ENCODE assay signal across 1 cellular context in genomic region chr10:102452672-102453340, GRCh38.
TF ChIP-seq lines count a peak whose summit lies in the region.

No MANE protein-coding gene starts in this region.

TF ChIP-seq in K562, 482 proteins besides CTCF, POLR2A, EP300 and RAD21 (continued from another document and continues in another):
- no peak for TF ChIP-seq E2F4 (CRISPR knock-in tag; IDR thresholded peaks at IDR 0.05; ENCODE audit: low read depth)
- no peak for TF ChIP-seq SMC3 (conservative IDR thresholded peaks at IDR 0.05; ENCODE audit: insufficient read depth, low read depth, low read length)
- TF ChIP-seq SMARCE1 (IDR thresholded peaks at IDR 0.05): peak; percentile 66; the same call in 1 of the 2 replicates
- TF ChIP-seq, protein P1, sequence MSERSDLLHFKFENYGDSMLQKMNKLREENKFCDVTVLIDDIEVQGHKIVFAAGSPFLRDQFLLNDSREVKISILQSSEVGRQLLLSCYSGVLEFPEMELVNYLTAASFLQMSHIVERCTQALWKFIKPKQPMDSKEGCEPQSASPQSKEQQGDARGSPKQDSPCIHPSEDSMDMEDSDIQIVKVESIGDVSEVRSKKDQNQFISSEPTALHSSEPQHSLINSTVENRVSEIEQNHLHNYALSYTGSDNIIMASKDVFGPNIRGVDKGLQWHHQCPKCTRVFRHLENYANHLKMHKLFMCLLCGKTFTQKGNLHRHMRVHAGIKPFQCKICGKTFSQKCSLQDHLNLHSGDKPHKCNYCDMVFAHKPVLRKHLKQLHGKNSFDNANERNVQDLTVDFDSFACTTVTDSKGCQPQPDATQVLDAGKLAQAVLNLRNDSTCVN (CRISPR knock-in tag; IDR thresholded peaks at IDR 0.05): no peak
- no peak for TF ChIP-seq HMBOX1 (IDR thresholded peaks at IDR 0.05)
- no peak for TF ChIP-seq SAFB2 (IDR thresholded peaks at IDR 0.05; ENCODE audit: borderline replicate concordance, low read depth, low read length, severe bottlenecking)
- TF ChIP-seq, protein P2, sequence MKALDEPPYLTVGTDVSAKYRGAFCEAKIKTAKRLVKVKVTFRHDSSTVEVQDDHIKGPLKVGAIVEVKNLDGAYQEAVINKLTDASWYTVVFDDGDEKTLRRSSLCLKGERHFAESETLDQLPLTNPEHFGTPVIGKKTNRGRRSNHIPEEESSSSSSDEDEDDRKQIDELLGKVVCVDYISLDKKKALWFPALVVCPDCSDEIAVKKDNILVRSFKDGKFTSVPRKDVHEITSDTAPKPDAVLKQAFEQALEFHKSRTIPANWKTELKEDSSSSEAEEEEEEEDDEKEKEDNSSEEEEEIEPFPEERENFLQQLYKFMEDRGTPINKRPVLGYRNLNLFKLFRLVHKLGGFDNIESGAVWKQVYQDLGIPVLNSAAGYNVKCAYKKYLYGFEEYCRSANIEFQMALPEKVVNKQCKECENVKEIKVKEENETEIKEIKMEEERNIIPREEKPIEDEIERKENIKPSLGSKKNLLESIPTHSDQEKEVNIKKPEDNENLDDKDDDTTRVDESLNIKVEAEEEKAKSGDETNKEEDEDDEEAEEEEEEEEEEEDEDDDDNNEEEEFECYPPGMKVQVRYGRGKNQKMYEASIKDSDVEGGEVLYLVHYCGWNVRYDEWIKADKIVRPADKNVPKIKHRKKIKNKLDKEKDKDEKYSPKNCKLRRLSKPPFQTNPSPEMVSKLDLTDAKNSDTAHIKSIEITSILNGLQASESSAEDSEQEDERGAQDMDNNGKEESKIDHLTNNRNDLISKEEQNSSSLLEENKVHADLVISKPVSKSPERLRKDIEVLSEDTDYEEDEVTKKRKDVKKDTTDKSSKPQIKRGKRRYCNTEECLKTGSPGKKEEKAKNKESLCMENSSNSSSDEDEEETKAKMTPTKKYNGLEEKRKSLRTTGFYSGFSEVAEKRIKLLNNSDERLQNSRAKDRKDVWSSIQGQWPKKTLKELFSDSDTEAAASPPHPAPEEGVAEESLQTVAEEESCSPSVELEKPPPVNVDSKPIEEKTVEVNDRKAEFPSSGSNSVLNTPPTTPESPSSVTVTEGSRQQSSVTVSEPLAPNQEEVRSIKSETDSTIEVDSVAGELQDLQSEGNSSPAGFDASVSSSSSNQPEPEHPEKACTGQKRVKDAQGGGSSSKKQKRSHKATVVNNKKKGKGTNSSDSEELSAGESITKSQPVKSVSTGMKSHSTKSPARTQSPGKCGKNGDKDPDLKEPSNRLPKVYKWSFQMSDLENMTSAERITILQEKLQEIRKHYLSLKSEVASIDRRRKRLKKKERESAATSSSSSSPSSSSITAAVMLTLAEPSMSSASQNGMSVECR (CRISPR knock-in tag; IDR thresholded peaks at IDR 0.05): no peak
- TF ChIP-seq POU5F1 (IDR thresholded peaks at IDR 0.05; ENCODE audit: borderline replicate concordance, low read depth, low read length, partially characterized antibody): no peak
- TF ChIP-seq NFIC (IDR thresholded peaks at IDR 0.05): peak; percentile 41; the same call in 1 of the 2 replicates
- TF ChIP-seq BHLHE40 (IDR thresholded peaks at IDR 0.05; ENCODE audit: low read length): no peak
- no peak for TF ChIP-seq RUNX1 (IDR thresholded peaks at IDR 0.05; ENCODE audit: low read depth)
- TF ChIP-seq ATF2 (CRISPR knock-in tag; IDR thresholded peaks at IDR 0.05): peak; percentile 74; the same call in 1 of the 2 replicates
- no peak for TF ChIP-seq NFATC3 (IDR thresholded peaks at IDR 0.05)
- TF ChIP-seq FOXK2 (conservative IDR thresholded peaks at IDR 0.05 in 1 of 2, IDR thresholded peaks at IDR 0.05 in 1 of 2; ENCODE audit: low read depth in 2 of 2): no peak
- no peak for TF ChIP-seq DDX20 (tag; IDR thresholded peaks at IDR 0.05; ENCODE audit: low read depth)
- no peak for TF ChIP-seq LARP7 (IDR thresholded peaks at IDR 0.05)
- no peak for TF ChIP-seq MED1 (CRISPR knock-in tag; IDR thresholded peaks at IDR 0.05; ENCODE audit: borderline replicate concordance)
- TF ChIP-seq, protein P3, sequence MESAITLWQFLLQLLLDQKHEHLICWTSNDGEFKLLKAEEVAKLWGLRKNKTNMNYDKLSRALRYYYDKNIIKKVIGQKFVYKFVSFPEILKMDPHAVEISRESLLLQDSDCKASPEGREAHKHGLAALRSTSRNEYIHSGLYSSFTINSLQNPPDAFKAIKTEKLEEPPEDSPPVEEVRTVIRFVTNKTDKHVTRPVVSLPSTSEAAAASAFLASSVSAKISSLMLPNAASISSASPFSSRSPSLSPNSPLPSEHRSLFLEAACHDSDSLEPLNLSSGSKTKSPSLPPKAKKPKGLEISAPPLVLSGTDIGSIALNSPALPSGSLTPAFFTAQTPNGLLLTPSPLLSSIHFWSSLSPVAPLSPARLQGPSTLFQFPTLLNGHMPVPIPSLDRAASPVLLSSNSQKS (CRISPR knock-in tag; IDR thresholded peaks at IDR 0.05): no peak
- TF ChIP-seq ELF4 (CRISPR knock-in tag; IDR thresholded peaks at IDR 0.05): no peak
- no peak for TF ChIP-seq CCNT2 (IDR thresholded peaks at IDR 0.05; ENCODE audit: borderline replicate concordance, extremely low read depth, insufficient read length, low read depth, low read length)
- no peak for TF ChIP-seq THRAP3 (IDR thresholded peaks at IDR 0.05; ENCODE audit: borderline replicate concordance)
- no peak for TF ChIP-seq FOXJ3 (CRISPR knock-in tag; IDR thresholded peaks at IDR 0.05)
- peak; percentile 24; the same call in 1 of the 2 replicates for TF ChIP-seq SMAD4 (CRISPR knock-in tag; conservative IDR thresholded peaks at IDR 0.05)
- TF ChIP-seq ZNF583 (CRISPR knock-in tag; IDR thresholded peaks at IDR 0.05): no peak
- TF ChIP-seq ARID2 (IDR thresholded peaks at IDR 0.05): no peak
- TF ChIP-seq FOXJ2 (tag; IDR thresholded peaks at IDR 0.05): no peak
- TF ChIP-seq POLR2B (IDR thresholded peaks at IDR 0.05; ENCODE audit: low read depth, partially characterized antibody): no peak
- no peak for TF ChIP-seq HDAC8 (tag; IDR thresholded peaks at IDR 0.05)
- no peak for TF ChIP-seq TRIM24 (IDR thresholded peaks at IDR 0.05)
- TF ChIP-seq DPF2 (IDR thresholded peaks at IDR 0.05): 0 out of 2 replicates have a peak, but pooled peaks have one; percentile 49
- no peak for TF ChIP-seq NEUROD1 (IDR thresholded peaks at IDR 0.05; ENCODE audit: borderline replicate concordance, low read depth, low read length, partially characterized antibody)
- TF ChIP-seq POLR2AphosphoS5 (IDR thresholded peaks at IDR 0.05; ENCODE audit: control insufficient read depth, insufficient read depth, low read depth, low read length): no peak
- TF ChIP-seq ZBTB8A (IDR thresholded peaks at IDR 0.05; ENCODE audit: partially characterized antibody): no peak
- no peak for TF ChIP-seq RNF219 (CRISPR knock-in tag; IDR thresholded peaks at IDR 0.05)
- TF ChIP-seq BRF1 (IDR thresholded peaks at IDR 0.05; ENCODE audit: borderline replicate concordance, extremely low read depth, insufficient read length): no peak
- TF ChIP-seq E2F8 (IDR thresholded peaks at IDR 0.05; ENCODE audit: low read depth, partially characterized antibody): no peak
- TF ChIP-seq ZNF143 (CRISPR knock-in tag; IDR thresholded peaks at IDR 0.05): no peak
- no peak for TF ChIP-seq ETV5 (CRISPR knock-in tag; IDR thresholded peaks at IDR 0.05; ENCODE audit: low read depth)
- no peak for TF ChIP-seq FOXP1 (CRISPR knock-in tag; IDR thresholded peaks at IDR 0.05)
- peak; percentile 94; the same call in 1 of the 2 replicates for TF ChIP-seq ATF7 (IDR thresholded peaks at IDR 0.05)
- no peak for TF ChIP-seq CXXC5 (CRISPR knock-in tag; IDR thresholded peaks at IDR 0.05)
- TF ChIP-seq ZNF75A (CRISPR knock-in tag; IDR thresholded peaks at IDR 0.05): no peak
- peak; percentile 90 for TF ChIP-seq FOSL1 (tag; conservative IDR thresholded peaks at IDR 0.05)
- no peak for TF ChIP-seq ZNF780A (CRISPR knock-in tag; IDR thresholded peaks at IDR 0.05)
- TF ChIP-seq FOXM1 (IDR thresholded peaks at IDR 0.05; ENCODE audit: low read depth): no peak
- no peak for TF ChIP-seq FOXM1 (CRISPR knock-in tag; IDR thresholded peaks at IDR 0.05; ENCODE audit: low read depth)
- TF ChIP-seq L3MBTL2 (IDR thresholded peaks at IDR 0.05): peak; percentile 51; the same call in 1 of the 2 replicates
- TF ChIP-seq, protein P4, sequence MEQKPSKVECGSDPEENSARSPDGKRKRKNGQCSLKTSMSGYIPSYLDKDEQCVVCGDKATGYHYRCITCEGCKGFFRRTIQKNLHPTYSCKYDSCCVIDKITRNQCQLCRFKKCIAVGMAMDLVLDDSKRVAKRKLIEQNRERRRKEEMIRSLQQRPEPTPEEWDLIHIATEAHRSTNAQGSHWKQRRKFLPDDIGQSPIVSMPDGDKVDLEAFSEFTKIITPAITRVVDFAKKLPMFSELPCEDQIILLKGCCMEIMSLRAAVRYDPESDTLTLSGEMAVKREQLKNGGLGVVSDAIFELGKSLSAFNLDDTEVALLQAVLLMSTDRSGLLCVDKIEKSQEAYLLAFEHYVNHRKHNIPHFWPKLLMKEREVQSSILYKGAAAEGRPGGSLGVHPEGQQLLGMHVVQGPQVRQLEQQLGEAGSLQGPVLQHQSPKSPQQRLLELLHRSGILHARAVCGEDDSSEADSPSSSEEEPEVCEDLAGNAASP (IDR thresholded peaks at IDR 0.05): no peak
- TF ChIP-seq FIP1L1 (IDR thresholded peaks at IDR 0.05; ENCODE audit: low read depth, low read length, poor library complexity, severe bottlenecking): no peak
- TF ChIP-seq JUN (IDR thresholded peaks at IDR 0.05; ENCODE audit: borderline replicate concordance, low read depth, low read length): peak; percentile 96
- TF ChIP-seq JUN (CRISPR knock-in tag; IDR thresholded peaks at IDR 0.05; ENCODE audit: borderline replicate concordance): peak; percentile 88
